Comparison of ENCODE assay signal across 25 cellular contexts in genomic region chr9:13716620-13717019, GRCh38.
DNase-seq lines count a peak whose midpoint lies in the region; ATAC-seq and TF ChIP-seq lines count a peak whose summit lies in the region.
"Had no signal": no experiment of that assay in that cellular context is flagged by ENCODE, and none has a peak within 500 bp of the region (broad histone marks: within the 10 kb centered on the region; RNA-seq: fewer than 3 reads in every experiment).

No MANE protein-coding gene starts in this region.

- 55% methylated on average over 3 of the region's 3 CpGs for WGBS in suprapubic skin

- no peaks in the 10 kb centered on the region for H3K36me3 ChIP-seq in cardiac muscle cell
- no peaks in the 10 kb centered on the region for H3K36me3 ChIP-seq in right atrium auricular region
- no peaks in the 10 kb centered on the region for H3K36me3 ChIP-seq in suprapubic skin
- H3K36me3 ChIP-seq: HAP-1, heart right ventricle, MG63, neutrophil, prostate gland, tibial nerve had no signal

- peak; percentile 13 to 41 for DNase-seq in cardiac muscle cell (ENCODE audit: low read depth in 1 of 2, low spot score in 1 of 2)
- no peak for DNase-seq in right atrium auricular region (ENCODE audit: low spot score)
- peak; percentile 54 for DNase-seq in islet precursor cell
- DNase-seq in suprapubic skin (ENCODE audit: low spot score in 2 of 2), result no peak
- DNase-seq in GDM1 (lab: John Stamatoyannopoulos, UW), result no peak
- DNase-seq in erythroblast (lab: John Stamatoyannopoulos, UW), result no peak
- DNase-seq: activated CD4-positive, alpha-beta T cell treated with anti-CD3 and anti-CD28 coated beads, Interleukin-2, amount 50 U/mL, for 4 hours; activated naive CD4-positive, alpha-beta T cell; activated T-cell treated with anti-CD3 and anti-CD28 coated beads, Interleukin-2, amount 50 U/mL, for 72 hours; body of pancreas; CD4-positive, alpha-beta memory T cell; foreskin keratinocyte; heart right ventricle; MG63; NCI-H2081 treated with DMSO at 0.1 percent for 48 hours; NCI-H226; T1000 had no signal

- TF ChIP-seq CTCF in cardiac muscle cell (IDR thresholded peaks at IDR 0.05; ENCODE audit: low read depth, low read length) (no peak), right atrium auricular region (IDR thresholded peaks at IDR 0.05) (no peak), brain (conservative IDR thresholded peaks at IDR 0.05) (no peak), suprapubic skin (IDR thresholded peaks at IDR 0.05) (no peak)

- peaks cover 54% of the 10 kb centered on the region for H3K4me1 Mint-ChIP-seq in brain
- H3K4me1 Mint-ChIP-seq: CD4-positive, alpha-beta memory T cell; memory B cell had no signal

- H3K9me3 ChIP-seq in cardiac muscle cell (ENCODE audit: low read depth), result no peaks in the 10 kb centered on the region
- H3K9me3 ChIP-seq in right atrium auricular region, result no peaks in the 10 kb centered on the region
- H3K9me3 ChIP-seq in suprapubic skin, result no peaks in the 10 kb centered on the region
- H3K9me3 ChIP-seq: body of pancreas, HAP-1, neutrophil, prostate gland, tibial nerve had no signal

- TF ChIP-seq EP300 in suprapubic skin (IDR thresholded peaks at IDR 0.05), result no peak

- H3K27ac ChIP-seq in cardiac muscle cell, result no peak overlapping the region
- H3K27ac ChIP-seq in right atrium auricular region, result no peak overlapping the region
- peak overlapping the region; percentile 9 for H3K27ac ChIP-seq in suprapubic skin
- H3K27ac ChIP-seq: body of pancreas, foreskin keratinocyte, neutrophil, prostate gland had no signal

- no peaks in the 10 kb centered on the region for H3K36me3 Mint-ChIP-seq in brain
- H3K36me3 Mint-ChIP-seq: CD4-positive, alpha-beta memory T cell; memory B cell had no signal

- H3K4me3 ChIP-seq in cardiac muscle cell (no peak overlapping the region), right atrium auricular region (no peak overlapping the region), suprapubic skin (no peak overlapping the region)
- H3K4me3 ChIP-seq: body of pancreas, HAP-1, heart right ventricle, MG63, prostate gland, tibial nerve had no signal

- peak overlapping the region in 3 of 5 experiments; percentile 22 to 54 (median 45) for H3K4me3 Mint-ChIP-seq in brain
- H3K4me3 Mint-ChIP-seq: activated T-cell treated with anti-CD3 and anti-CD28 coated beads, Interleukin-2, amount 50 U/mL, for 72 hours; CD4-positive, alpha-beta memory T cell; memory B cell; stimulated activated naive CD8-positive, alpha-beta T cell treated with anti-CD3 and anti-CD28 coated beads, Interleukin-15, Interleukin-2, amounts not matched to agents 100 ng/mL and 50 ng/mL, for 24 hours had no signal

- H3K27me3 Mint-ChIP-seq in brain, result no peaks in the 10 kb centered on the region
- H3K27me3 Mint-ChIP-seq: CD4-positive, alpha-beta memory T cell; memory B cell; stimulated activated naive CD8-positive, alpha-beta T cell treated with anti-CD3 and anti-CD28 coated beads, Interleukin-15, Interleukin-2, amounts not matched to agents 100 ng/mL and 50 ng/mL, for 24 hours had no signal

- H3K27me3 ChIP-seq in cardiac muscle cell (no peaks in the 10 kb centered on the region), right atrium auricular region (no peaks in the 10 kb centered on the region), suprapubic skin (no peaks in the 10 kb centered on the region)
- H3K27me3 ChIP-seq: body of pancreas, foreskin keratinocyte, heart right ventricle, MG63, neutrophil, tibial nerve had no signal

- H3K9me3 Mint-ChIP-seq in brain, result peaks cover 4 to 6% (median 4%) of the 10 kb centered on the region in 5 experiments
- H3K9me3 Mint-ChIP-seq: memory B cell had no signal

- peak overlapping the region; percentile 12 to 88 (median 43) for H3K27ac Mint-ChIP-seq in brain
- H3K27ac Mint-ChIP-seq: activated T-cell treated with anti-CD3 and anti-CD28 coated beads, Interleukin-2, amount 50 U/mL, for 72 hours; memory B cell; stimulated activated naive CD8-positive, alpha-beta T cell treated with anti-CD3 and anti-CD28 coated beads, Interleukin-15, Interleukin-2, amounts not matched to agents 100 ng/mL and 50 ng/mL, for 24 hours had no signal

- peaks cover 3% of the 10 kb centered on the region for H3K4me1 ChIP-seq in cardiac muscle cell (ENCODE audit: low read depth)
- peaks cover 0 to 19% of the 10 kb centered on the region in 2 donors for H3K4me1 ChIP-seq in right atrium auricular region
- H3K4me1 ChIP-seq in suprapubic skin, result peaks cover 16% of the 10 kb centered on the region
- H3K4me1 ChIP-seq: body of pancreas, prostate gland had no signal

- no peak for ATAC-seq in GM18909 (IDR thresholded peaks at IDR 0.05; ENCODE audit: poor library complexity, unreplicated experiment)
- ATAC-seq: activated T-cell treated with anti-CD3 and anti-CD28 coated beads, Interleukin-2, amount 50 U/mL, for 72 hours; body of pancreas; foreskin keratinocyte had no signal

- no peak for TF ChIP-seq POLR2A in suprapubic skin (IDR thresholded peaks at IDR 0.05)
- TF ChIP-seq POLR2A in erythroblast (IDR thresholded peaks at IDR 0.05; ENCODE audit: low read length), result no peak

Comparison
In these comparisons a context has a peak if more than half of its experiments do, and no peak if none do; other contexts are left out.
1. DNase-seq: peak in cardiac muscle cell (2 of 2) and islet precursor cell (single experiment); none in right atrium auricular region (single experiment), suprapubic skin (0 of 2), GDM1 (single experiment) and erythroblast (0 of 2).